Comparison of ENCODE assay signal across 23 cellular contexts in genomic region chr1:92842082-92843045, GRCh38. TPM values are rescaled to one million over a fixed set of nuclear protein-coding genes. Genes with fewer than 3 reads are reported as not detected.
A peak's percentile ranks its signal among the peaks of the same experiment; 100 is the strongest.
DNase-seq lines count a peak whose midpoint lies in the region; ATAC-seq and TF ChIP-seq lines count a peak whose summit lies in the region.
"Had no signal": no experiment of that assay in that cellular context is flagged by ENCODE, and none has a peak within 500 bp of the region (broad histone marks: within the 10 kb centered on the region; RNA-seq: fewer than 3 reads in every experiment).

No MANE protein-coding gene starts in this region.

- DNase-seq in activated CD4-positive, alpha-beta T cell treated with anti-CD3 and anti-CD28 coated beads for 36 hours = no peak
- no peak for DNase-seq in activated CD4-positive, alpha-beta T cell treated with anti-CD3 and anti-CD28 coated beads for 1 hour
- no peak for DNase-seq in HFFc6
- no peak for DNase-seq in central memory CD8-positive, alpha-beta T cell (ENCODE audit: low spot score in 2 of 2)
- no peak for DNase-seq in foreskin keratinocyte
- no peak for DNase-seq in foreskin melanocyte
- DNase-seq: activated CD4-positive, alpha-beta T cell treated with anti-CD3 and anti-CD28 coated beads, Interleukin-2, amount 50 U/mL, for 4 hours; adrenal gland; brain microvascular endothelial cell; Calu3; colonic mucosa; MM.1S; NCI-H1436 treated with DMSO at 0.1 percent for 48 hours; NCI-H524 treated with DMSO at 0.1 percent for 48 hours; nucleus accumbens; spleen; stimulated activated CD4-positive, alpha-beta T cell treated with anti-CD3 and anti-CD28 coated beads, Interleukin-4, amount 100 ng/mL, for 1 hour; stomach; transverse colon; WERI-Rb-1 had no signal

- CTCF ChIA-PET in activated CD4-positive, alpha-beta T cell treated with anti-CD3 and anti-CD28 coated beads for 36 hours (lab: Charles Lee) = interaction anchor here (0.7 to 3.2 kb wide), 7 partner anchors 10 to 152 kb away, joined by 3 to 22 read pairs (median 5); partner anchors contain the start of genes DIPK1A and RPL5

- POLR2A ChIA-PET in activated CD4-positive, alpha-beta T cell treated with anti-CD3 and anti-CD28 coated beads for 36 hours (lab: Charles Lee) = interaction anchor here (0.9 to 1.0 kb wide), 2 partner anchors 10 to 141 kb away, joined by 3 to 5 read pairs; partner anchors contain the start of gene RPL5

- peaks cover 66% of the 10 kb centered on the region for H3K36me3 Mint-ChIP-seq in activated CD4-positive, alpha-beta T cell treated with anti-CD3 and anti-CD28 coated beads for 36 hours (ENCODE audit: low read depth)
- H3K36me3 Mint-ChIP-seq in HFFc6 (ENCODE audit: low read depth) = peaks cover 49% of the 10 kb centered on the region
- peaks cover 80% of the 10 kb centered on the region for H3K36me3 Mint-ChIP-seq in central memory CD8-positive, alpha-beta T cell (ENCODE audit: insufficient read depth)

- intact Hi-C loops in activated CD4-positive, alpha-beta T cell treated with anti-CD3 and anti-CD28 coated beads for 36 hours (cut with DNase I, micrococcal nuclease) = no loop called here

- H3K27me3 ChIP-seq in foreskin keratinocyte = no peaks in the 10 kb centered on the region
- H3K27me3 ChIP-seq: adrenal gland, brain microvascular endothelial cell, colonic mucosa, spleen, stomach, transverse colon had no signal

- H3K27me3 Mint-ChIP-seq in activated CD4-positive, alpha-beta T cell treated with anti-CD3 and anti-CD28 coated beads for 36 hours = no peaks in the 10 kb centered on the region
- no peaks in the 10 kb centered on the region for H3K27me3 Mint-ChIP-seq in HFFc6 (ENCODE audit: insufficient read depth)
- H3K27me3 Mint-ChIP-seq in central memory CD8-positive, alpha-beta T cell = no peaks in the 10 kb centered on the region

- H3K4me1 ChIP-seq in foreskin keratinocyte = peaks cover 7% of the 10 kb centered on the region
- H3K4me1 ChIP-seq: colonic mucosa, HAP-1 had no signal

- H3K4me3 Mint-ChIP-seq in activated CD4-positive, alpha-beta T cell treated with anti-CD3 and anti-CD28 coated beads for 36 hours = no peak overlapping the region
- no peak overlapping the region for H3K4me3 Mint-ChIP-seq in HFFc6
- no peak overlapping the region for H3K4me3 Mint-ChIP-seq in central memory CD8-positive, alpha-beta T cell

- no peak for TF ChIP-seq CTCF in 22Rv1 (IDR thresholded peaks at IDR 0.05)
- no peak for TF ChIP-seq CTCF in HFFc6 (IDR thresholded peaks at IDR 0.05)
- no peak for TF ChIP-seq CTCF in foreskin keratinocyte (conservative IDR thresholded peaks at IDR 0.05)

- H3K27ac Mint-ChIP-seq in activated CD4-positive, alpha-beta T cell treated with anti-CD3 and anti-CD28 coated beads for 36 hours = peak overlapping the region; percentile 37
- peak overlapping the region; percentile 18; the same call in 1 of the 2 replicates for H3K27ac Mint-ChIP-seq in HFFc6
- peak overlapping the region; percentile 61 for H3K27ac Mint-ChIP-seq in central memory CD8-positive, alpha-beta T cell (ENCODE audit: low read depth)

- H3K9me3 Mint-ChIP-seq in activated CD4-positive, alpha-beta T cell treated with anti-CD3 and anti-CD28 coated beads for 36 hours (ENCODE audit: low read depth) = no peaks in the 10 kb centered on the region
- H3K9me3 Mint-ChIP-seq in HFFc6 = no peaks in the 10 kb centered on the region
- no peaks in the 10 kb centered on the region for H3K9me3 Mint-ChIP-seq in central memory CD8-positive, alpha-beta T cell

- no peak for ATAC-seq in activated CD4-positive, alpha-beta T cell treated with anti-CD3 and anti-CD28 coated beads for 36 hours
- no peak for ATAC-seq in central memory CD8-positive, alpha-beta T cell (replicated peaks; ENCODE audit: extremely low read depth, poor library complexity, severe bottlenecking)
- no peak for ATAC-seq in foreskin keratinocyte
- ATAC-seq in GM18520 (IDR thresholded peaks at IDR 0.05; ENCODE audit: unreplicated experiment) = no peak

- H3K27ac ChIP-seq in 22Rv1 (peak overlapping the region; percentile 24; the same call in 1 of the 2 replicates), foreskin keratinocyte (no peak overlapping the region)
- H3K27ac ChIP-seq: adrenal gland, brain microvascular endothelial cell, colonic mucosa, stomach, transverse colon, WERI-Rb-1 had no signal

- peaks cover 30% of the 10 kb centered on the region for H3K4me1 Mint-ChIP-seq in activated CD4-positive, alpha-beta T cell treated with anti-CD3 and anti-CD28 coated beads for 36 hours
- H3K4me1 Mint-ChIP-seq in HFFc6 (ENCODE audit: low read depth) = peaks cover 26% of the 10 kb centered on the region
- H3K4me1 Mint-ChIP-seq in central memory CD8-positive, alpha-beta T cell = peaks cover 34% of the 10 kb centered on the region

RNA-seq across cellular contexts. Expression of gene RPL5, which starts 10.5 kb away (rescaled TPM):
- 1,000 to 10,000 TPM; 1,359 to 1,602 TPM for total RNA-seq in activated CD4-positive, alpha-beta T cell treated with anti-CD3 and anti-CD28 coated beads for 36 hours
- total RNA-seq in HFFc6 (2021; fragmentation: NEBNext Ultra II Directional; extraction: Animal tissue kit (Norgen Biotek cat#: 25700)) = 1,000 to 10,000 TPM in 1 of 6 experiments, 100 to 1,000 TPM in 5; 851 to 1,006 (median 921) TPM
- 1,610 and 1,618 TPM in 2 replicates for total RNA-seq in foreskin keratinocyte
- polyA plus RNA-seq in foreskin keratinocyte = 1,656 and 1,722 TPM in 2 replicates

RNA-seq across cellular contexts. Expression of gene EVI5, which starts 57.5 kb away (rescaled TPM):
- 10 to 100 TPM; 28.5 to 32.6 TPM for total RNA-seq in activated CD4-positive, alpha-beta T cell treated with anti-CD3 and anti-CD28 coated beads for 36 hours
- 10 to 100 TPM; 31.7 to 43.7 (median 34.0) TPM for total RNA-seq in HFFc6 (2021; fragmentation: NEBNext Ultra II Directional; extraction: Animal tissue kit (Norgen Biotek cat#: 25700))
- total RNA-seq in foreskin keratinocyte = 31.5 and 38.5 TPM in 2 replicates
- polyA plus RNA-seq in foreskin keratinocyte = 2.6 and 3.3 TPM in 2 replicates
